10 cellular contexts compared by ENCODE assay signal in genomic region chr1:4267381-4268261, GRCh38.
A peak's percentile ranks its signal among the peaks of the same experiment; 100 is the strongest.
DNase-seq lines count a peak whose midpoint lies in the region; ATAC-seq, FAIRE-seq and TF ChIP-seq lines count a peak whose summit lies in the region.
"Had no signal": no experiment of that assay in that cellular context is flagged by ENCODE, and none has a peak within 500 bp of the region (broad histone marks: within the 10 kb centered on the region; RNA-seq: fewer than 3 reads in every experiment).

No MANE protein-coding gene starts in this region.

- no peak for TF ChIP-seq EP300 in gastroesophageal sphincter (IDR thresholded peaks at IDR 0.05)

- H3K9me3 Mint-ChIP-seq in MCF 10A (ENCODE audit: unreplicated experiment) = peaks cover 53% of the 10 kb centered on the region

- no peak overlapping the region for H3K4me3 ChIP-seq in DND-41 (ENCODE audit: low read depth in 1 of 2, low read length in 2 of 2)
- H3K4me3 ChIP-seq in BE2C (ENCODE audit: low read depth, low read length) = no peak overlapping the region
- H3K4me3 ChIP-seq in gastroesophageal sphincter = no peak overlapping the region
- H3K4me3 ChIP-seq: SJSA1 had no signal

- no TSS peak for BruUV-seq in MCF 10A (replicated peaks; lab: Mats Ljungman, UMichigan)

- H3K4me3 Mint-ChIP-seq in MCF 10A (ENCODE audit: unreplicated experiment) = no peak overlapping the region

- no peak for TF ChIP-seq POLR2A in gastroesophageal sphincter (IDR thresholded peaks at IDR 0.05)

- no peak overlapping the region for H2AFZ ChIP-seq in DND-41 (ENCODE audit: low read depth, low read length)

- no peak for TF ChIP-seq CTCF in DND-41 (IDR thresholded peaks at IDR 0.05; ENCODE audit: borderline replicate concordance, extremely low read depth, low read length, poor library complexity, severe bottlenecking)
- TF ChIP-seq CTCF in BE2C (IDR thresholded peaks at IDR 0.05; ENCODE audit: low read depth, low read length) = no peak
- TF ChIP-seq CTCF in gastroesophageal sphincter (IDR thresholded peaks at IDR 0.05) = no peak
- TF ChIP-seq CTCF in MCF 10A (IDR thresholded peaks at IDR 0.05; ENCODE audit: unreplicated experiment) = no peak

- peaks cover 6% of the 10 kb centered on the region for H3K36me3 Mint-ChIP-seq in MCF 10A (ENCODE audit: insufficient read depth, unreplicated experiment)

- H3K36me3 ChIP-seq in DND-41 (ENCODE audit: insufficient read depth, low read length) (no peaks in the 10 kb centered on the region), BE2C (no peaks in the 10 kb centered on the region), gastroesophageal sphincter (no peaks in the 10 kb centered on the region)
- H3K36me3 ChIP-seq: SJSA1 had no signal

- H3K4me2 ChIP-seq in DND-41 (ENCODE audit: insufficient read depth, low read length) = no peak overlapping the region

- H3K4me1 Mint-ChIP-seq in MCF 10A (ENCODE audit: insufficient read depth, unreplicated experiment) = no peaks in the 10 kb centered on the region

- peak; percentile 95 for ATAC-seq in DND-41 (ENCODE audit: insufficient read depth, low read depth)
- ATAC-seq in GM19397 (IDR thresholded peaks at IDR 0.05; ENCODE audit: unreplicated experiment) = peak; percentile 79
- peak; percentile 87 for ATAC-seq in HG02973 (IDR thresholded peaks at IDR 0.05; ENCODE audit: unreplicated experiment)
- ATAC-seq in gastroesophageal sphincter = no peak

- H3K79me2 ChIP-seq in DND-41 (ENCODE audit: insufficient read depth, low read length) = no peaks in the 10 kb centered on the region

- POLR2A ChIA-PET in MCF 10A (lab: Yijun Ruan, JAX) = no interaction called here

- H3K9ac ChIP-seq in DND-41 (ENCODE audit: low read depth, low read length) = no peak overlapping the region

- peaks cover 8% of the 10 kb centered on the region for H4K20me1 ChIP-seq in DND-41 (ENCODE audit: insufficient read depth, low read length)

- peaks cover 15% of the 10 kb centered on the region for H3K4me1 ChIP-seq in DND-41 (ENCODE audit: insufficient read depth, low read length)
- H3K4me1 ChIP-seq in BE2C = no peaks in the 10 kb centered on the region
- no peaks in the 10 kb centered on the region for H3K4me1 ChIP-seq in gastroesophageal sphincter
- H3K4me1 ChIP-seq: SJSA1 had no signal

- FAIRE-seq in RCC 7860 (lab: Jason Lieb, UNC) = peak; percentile 77

- 10 to 40% methylated on average over 2 to 5 of the region's 12 CpGs for WGBS in gastroesophageal sphincter (ENCODE audit: low coverage in 1 of 2), 2 donors

- intact Hi-C loops in MCF 10A (cut with micrococcal nuclease) = no loop called here

- DNase-seq in DND-41 = peak; percentile 80
- peak; percentile 78 for DNase-seq in RCC 7860 (ENCODE audit: low spot score)
- no peak for DNase-seq in BE2C
- DNase-seq in SIG-M5 (lab: John Stamatoyannopoulos, UW) = no peak
- DNase-seq in MCF 10A (ENCODE audit: unreplicated experiment) = no peak
- DNase-seq: NCI-H2107 had no signal

- H3K27me3 Mint-ChIP-seq in MCF 10A (ENCODE audit: insufficient read depth, unreplicated experiment) = no peaks in the 10 kb centered on the region

- H3K27ac Mint-ChIP-seq in MCF 10A (ENCODE audit: low read depth, unreplicated experiment) = no peak overlapping the region

- no peak overlapping the region for H3K27ac ChIP-seq in DND-41 (ENCODE audit: low read length)
- no peak overlapping the region for H3K27ac ChIP-seq in gastroesophageal sphincter
- H3K27ac ChIP-seq: SJSA1 had no signal

- no peaks in the 10 kb centered on the region for H3K27me3 ChIP-seq in DND-41 (ENCODE audit: insufficient read depth, low read length, poor library complexity)
- H3K27me3 ChIP-seq in BE2C = no peaks in the 10 kb centered on the region
- H3K27me3 ChIP-seq in gastroesophageal sphincter = peaks cover 58% of the 10 kb centered on the region
- H3K27me3 ChIP-seq: SJSA1 had no signal

- H3K9me3 ChIP-seq in DND-41 (ENCODE audit: insufficient read depth, low read length, severe bottlenecking) (no peaks in the 10 kb centered on the region), BE2C (no peaks in the 10 kb centered on the region), gastroesophageal sphincter (no peaks in the 10 kb centered on the region)

- CTCF ChIA-PET in MCF 10A (lab: Yijun Ruan, JAX) = no interaction called here

Comparison
In these comparisons a context has a peak if more than half of its experiments do, and no peak if none do; other contexts are left out.
1. DNase-seq: peak in DND-41 (single experiment) and RCC 7860 (single experiment); none in BE2C (single experiment), SIG-M5 (single experiment) and MCF 10A (single experiment).